21 cellular contexts compared by ENCODE assay signal in genomic region chr12:129665414-129665813, GRCh38.
DNase-seq lines count a peak whose midpoint lies in the region; ATAC-seq, FAIRE-seq and TF ChIP-seq lines count a peak whose summit lies in the region.
"Had no signal": no experiment of that assay in that cellular context is flagged by ENCODE, and none has a peak within 500 bp of the region (broad histone marks: within the 10 kb centered on the region; RNA-seq: fewer than 3 reads in every experiment).

No MANE protein-coding gene starts in this region.

- no peak overlapping the region for H2AK5ac ChIP-seq in IMR-90 (ENCODE audit: low read depth, low read length)

- H3K27ac ChIP-seq in IMR-90 (ENCODE audit: insufficient read depth, low read length) = no peak overlapping the region
- no peak overlapping the region for H3K27ac ChIP-seq in K562 (ENCODE audit: extremely low read depth, low read depth, low read length)
- H3K27ac ChIP-seq: BLaER1 treated with 17β-estradiol and CSF1 and Interleukin-3, amounts not matched to agents 10 nM and 100 nM; GM23248 had no signal

- WGBS in IMR-90 (ENCODE audit: extremely low coverage in 2 of 2, insufficient read length in 1 of 2), 2 experiments = 100% methylated on average over 4 of the region's 6 CpGs; no CpG with 5 or more reads in 1 of the 2 experiments
- WGBS in K562 (ENCODE audit: insufficient coverage, low coverage, missing lambda C conversion rate) = 45% methylated on average over 6 of the region's 6 CpGs

- TF ChIP-seq CTCF in IMR-90 (conservative IDR thresholded peaks at IDR 0.05; ENCODE audit: low read depth, low read length) = no peak
- TF ChIP-seq CTCF in K562 (IDR thresholded peaks at IDR 0.05 in 2 of 3, conservative IDR thresholded peaks at IDR 0.05 in 1 of 3; ENCODE audit: insufficient read depth in 2 of 3, low read depth in 1 of 3, low read length in 3 of 3) = no peak

- H2BK15ac ChIP-seq in IMR-90 (ENCODE audit: low read depth, low read length) = no peak overlapping the region

- no peak for ATAC-seq in IMR-90 (ENCODE audit: low read depth)
- no peak for ATAC-seq in K562
- no peak for ATAC-seq in Right ventricle myocardium superior (ENCODE audit: poor library complexity)
- ATAC-seq in activated CD4-positive, CD25-positive, alpha-beta regulatory T cell treated with anti-CD3 and anti-CD28 coated beads, Interleukin-2, amount 50 U/mL, for 24 hours = no peak
- ATAC-seq: GM12878, HCT116 had no signal

- no peak for FAIRE-seq in K562 (lab: Jason Lieb, UNC)
- FAIRE-seq: D721Med, GM12878, GM19239 had no signal

- H3K4me3 ChIP-seq in IMR-90 (ENCODE audit: insufficient read depth, low read depth, low read length) = no peak overlapping the region
- H3K4me3 ChIP-seq in K562 = no peak overlapping the region
- H3K4me3 ChIP-seq: BLaER1 treated with 17β-estradiol and CSF1 and Interleukin-3, amounts not matched to agents 10 nM and 100 nM; GM12878; GM23248 had no signal

- no peaks in the 10 kb centered on the region for H3K79me1 ChIP-seq in IMR-90 (ENCODE audit: low read depth in 1 of 2, low read length in 2 of 2)

- H2AK9ac ChIP-seq in IMR-90 (replicated peaks; ENCODE audit: low read depth, low read length, poor library complexity) = no peak overlapping the region

- H4K20me1 ChIP-seq in IMR-90 (ENCODE audit: insufficient read depth, low read length) (no peaks in the 10 kb centered on the region), K562 (replicated peaks; ENCODE audit: control insufficient read depth, insufficient read depth, low read length) (no peaks in the 10 kb centered on the region)
- H4K20me1 ChIP-seq: BLaER1 treated with 17β-estradiol and CSF1 and Interleukin-3, amounts not matched to agents 10 nM and 100 nM had no signal

- H3K9me3 ChIP-seq in IMR-90 (ENCODE audit: control insufficient read depth, insufficient read depth, low read length) (peaks cover 15% of the 10 kb centered on the region), K562 (replicated peaks; ENCODE audit: control insufficient read depth, insufficient read depth, low read depth, low read length) (no peaks in the 10 kb centered on the region)
- H3K9me3 ChIP-seq: BE2C had no signal

- H3K18ac ChIP-seq in IMR-90 (ENCODE audit: low read depth, low read length) = no peak overlapping the region

- no peak overlapping the region for H2BK5ac ChIP-seq in IMR-90 (ENCODE audit: low read depth, low read length, poor library complexity, severe bottlenecking)

- H3K27me3 ChIP-seq in IMR-90 (ENCODE audit: control insufficient read depth, insufficient read depth, low read length) = no peaks in the 10 kb centered on the region
- H3K27me3 ChIP-seq in K562 (ENCODE audit: control insufficient read depth in 2 of 2, insufficient read depth in 2 of 2, low read length in 2 of 2) = no peaks in the 10 kb centered on the region
- H3K27me3 ChIP-seq: BE2C; BLaER1 treated with 17β-estradiol and CSF1 and Interleukin-3, amounts not matched to agents 10 nM and 100 nM had no signal

- H3K9me1 ChIP-seq in IMR-90 (ENCODE audit: insufficient read depth, low read length) (no peaks in the 10 kb centered on the region), K562 (ENCODE audit: control insufficient read depth, insufficient read depth, low read length) (no peaks in the 10 kb centered on the region)

- H3K4me1 ChIP-seq in IMR-90 (ENCODE audit: control insufficient read depth, insufficient read depth, low read length) (no peaks in the 10 kb centered on the region), K562 (replicated peaks in 1 of 2; ENCODE audit: control insufficient read depth in 2 of 2, insufficient read depth in 2 of 2, low read length in 2 of 2) (peaks cover 1 to 8% of the 10 kb centered on the region in 2 experiments; a peak in 4 of 5 replicates)
- H3K4me1 ChIP-seq: BE2C; BLaER1 treated with 17β-estradiol and CSF1 and Interleukin-3, amounts not matched to agents 10 nM and 100 nM had no signal

- no peak overlapping the region for H3K9ac ChIP-seq in IMR-90 (ENCODE audit: low read depth, low read length)
- H3K9ac ChIP-seq in K562 (ENCODE audit: insufficient read depth in 1 of 2, low read depth in 2 of 2, low read length in 2 of 2) = no peak overlapping the region
- H3K9ac ChIP-seq: BLaER1 treated with 17β-estradiol and CSF1 and Interleukin-3, amounts not matched to agents 10 nM and 100 nM; GM23248 had no signal

- no peaks in the 10 kb centered on the region for H3K36me3 ChIP-seq in IMR-90 (ENCODE audit: control insufficient read depth, insufficient read depth, low read length)
- H3K36me3 ChIP-seq in K562 (ENCODE audit: control insufficient read depth, insufficient read depth, low read length) = no peaks in the 10 kb centered on the region
- H3K36me3 ChIP-seq: BE2C; BLaER1 treated with 17β-estradiol and CSF1 and Interleukin-3, amounts not matched to agents 10 nM and 100 nM had no signal

- no peaks in the 10 kb centered on the region for H3K79me2 ChIP-seq in K562 (ENCODE audit: control insufficient read depth, insufficient read depth, low read length)

- H3K23ac ChIP-seq in IMR-90 (ENCODE audit: low read depth, low read length) = no peak overlapping the region

- no peak overlapping the region for H3K4me2 ChIP-seq in IMR-90 (ENCODE audit: low read depth, low read length)
- H3K4me2 ChIP-seq in K562 (ENCODE audit: insufficient read depth, low read length) = no peak overlapping the region
- H3K4me2 ChIP-seq: BLaER1 treated with 17β-estradiol and CSF1 and Interleukin-3, amounts not matched to agents 10 nM and 100 nM had no signal

- no peak overlapping the region for H4K8ac ChIP-seq in IMR-90 (ENCODE audit: low read depth in 2 of 2, low read length in 2 of 2)

- DNase-seq in IMR-90 = no peak
- no peak for DNase-seq in K562 (ENCODE audit: extremely low read depth in 1 of 4, low spot score in 3 of 4)
- peak; percentile 15 for DNase-seq in iris pigment epithelial cell (ENCODE audit: low read depth)
- no peak for DNase-seq in Right ventricle myocardium superior
- DNase-seq in NCI-H2171 (lab: John Stamatoyannopoulos, UW) = no peak
- DNase-seq: AML-193; BE2C; CD4-positive, alpha-beta T cell; CD8-positive, alpha-beta memory T cell; DMS 273 treated with DMSO at 0.1 percent for 48 hours; DMS79; EL; GDM1; GM23248; H9 had no signal

- no peak overlapping the region for H3K14ac ChIP-seq in IMR-90 (replicated peaks; ENCODE audit: low read depth, low read length)

- no peak overlapping the region for H3K56ac ChIP-seq in IMR-90 (ENCODE audit: extremely low read depth, insufficient read depth, low read length)

- dilution Hi-C loops in IMR-90 (cut with HindIII; ENCODE audit: low sequenced_read_pairs, unreplicated experiment) = no loop called here

- TF ChIP-seq EP300 in K562 (IDR thresholded peaks at IDR 0.05; ENCODE audit: low read length) = no peak

- POLR2A ChIA-PET in IMR-90 (lab: Charles Lee; ENCODE audit: unreplicated experiment) = no interaction called here
- POLR2A ChIA-PET in K562 (lab: Yijun Ruan, JAX) = no interaction called here

- no TSS peak for BruUV-seq in IMR-90 (replicated peaks; lab: Mats Ljungman, UMichigan)
- BruUV-seq in K562 (replicated peaks; lab: Mats Ljungman, UMichigan) = no TSS peak

- no peak overlapping the region for H2BK20ac ChIP-seq in IMR-90 (ENCODE audit: low read depth, low read length)

- H4K5ac ChIP-seq in IMR-90 (ENCODE audit: low read depth, low read length) = no peak overlapping the region

- TF ChIP-seq RAD21 in IMR-90 (IDR thresholded peaks at IDR 0.05; ENCODE audit: low read length) (no peak), K562 (CRISPR knock-in tag; conservative IDR thresholded peaks at IDR 0.05 in 1 of 2, IDR thresholded peaks at IDR 0.05 in 1 of 2) (no peak)

- in situ Hi-C loops in IMR-90 (cut with MboI; ENCODE audit: low sequenced_read_pairs) (no loop called here), K562 (cut with MboI) (no loop called here)

- no peak for TF ChIP-seq POLR2A in IMR-90 (IDR thresholded peaks at IDR 0.05; ENCODE audit: low read depth, low read length)
- TF ChIP-seq POLR2A in K562 (conservative IDR thresholded peaks at IDR 0.05) = no peak

- no peak overlapping the region for H3K4ac ChIP-seq in IMR-90 (ENCODE audit: low read depth, low read length)

- H2AFZ ChIP-seq in IMR-90 (replicated peaks; ENCODE audit: low read length, poor library complexity) (no peak overlapping the region), K562 (ENCODE audit: low read depth, low read length) (no peak overlapping the region)
- H2AFZ ChIP-seq: GM23248 had no signal

- CTCF ChIA-PET in IMR-90 (lab: Yijun Ruan, JAX) = no interaction called here
- CTCF ChIA-PET in K562 (lab: Yijun Ruan, JAX; ENCODE audit: low intra/inter-chr PET ratio) = no interaction called here

- no peak overlapping the region for H2BK120ac ChIP-seq in IMR-90 (ENCODE audit: low read depth, low read length)

- intact Hi-C loops in IMR-90 (cut with micrococcal nuclease) (no loop called here), K562 (cut with micrococcal nuclease) (no loop called here), Right ventricle myocardium superior (cut with DNase I) (no loop called here)

- H4K91ac ChIP-seq in IMR-90 (ENCODE audit: insufficient read depth, low read depth, low read length) = no peak overlapping the region

TF ChIP-seq in IMR-90, 13 proteins besides CTCF, POLR2A, EP300 and RAD21 (continues in another document):
- TF ChIP-seq FOS (IDR thresholded peaks at IDR 0.05; ENCODE audit: low read depth, low read length) (no peak), MAZ (IDR thresholded peaks at IDR 0.05; ENCODE audit: borderline replicate concordance, low read depth, low read length) (no peak), SMC3 (IDR thresholded peaks at IDR 0.05; ENCODE audit: low read depth, low read length) (no peak)

TF ChIP-seq in K562, 482 proteins besides CTCF, POLR2A, EP300 and RAD21 (continues in another document):
- TF ChIP-seq ETV6 (IDR thresholded peaks at IDR 0.05; ENCODE audit: borderline replicate concordance in 1 of 2, low read depth in 2 of 2, low read length in 1 of 2) = no peak
- no peak for TF ChIP-seq ETV6 (CRISPR knock-in tag; IDR thresholded peaks at IDR 0.05; ENCODE audit: borderline replicate concordance)
- peak; percentile 52; the same call in 1 of the 2 replicates for TF ChIP-seq NFE2L1 (tag; IDR thresholded peaks at IDR 0.05; ENCODE audit: borderline replicate concordance, low read depth)
- no peak for TF ChIP-seq LCOR (CRISPR knock-in tag; IDR thresholded peaks at IDR 0.05)
- TF ChIP-seq TSC22D4 (tag; IDR thresholded peaks at IDR 0.05) = no peak
